9 cellular contexts compared by ENCODE assay signal in genomic region chr2:230814616-230815015, GRCh38. TPM values are rescaled to one million over a fixed set of nuclear protein-coding genes. Genes with fewer than 3 reads are reported as not detected.
DNase-seq lines count a peak whose midpoint lies in the region; ATAC-seq and TF ChIP-seq lines count a peak whose summit lies in the region.
"Had no signal": no experiment of that assay in that cellular context is flagged by ENCODE, and none has a peak within 500 bp of the region (broad histone marks: within the 10 kb centered on the region; RNA-seq: fewer than 3 reads in every experiment).

No MANE protein-coding gene starts in this region.

- H3K9ac ChIP-seq in OCI-LY3 (ENCODE audit: low read length), result no peak overlapping the region

- no peaks in the 10 kb centered on the region for H3K4me1 ChIP-seq in heart right ventricle
- no peaks in the 10 kb centered on the region for H3K4me1 ChIP-seq in right cardiac atrium (ENCODE audit: control insufficient read depth, insufficient read depth, low read length)
- no peaks in the 10 kb centered on the region for H3K4me1 ChIP-seq in OCI-LY3 (ENCODE audit: low read length)
- H3K4me1 ChIP-seq in CD4-positive, alpha-beta memory T cell (ENCODE audit: insufficient read depth, low read length), result no peaks in the 10 kb centered on the region

- H3K79me2 ChIP-seq in OCI-LY3 (ENCODE audit: low read length), result no peaks in the 10 kb centered on the region

- no peak overlapping the region for H3K27ac Mint-ChIP-seq in type B pancreatic cell
- peak overlapping the region in 3 of 7 donors; percentile 25 to 64 (median 51) for H3K27ac Mint-ChIP-seq in CD4-positive, alpha-beta memory T cell

- H4K20me1 ChIP-seq in OCI-LY3 (ENCODE audit: insufficient read depth, low read length), result no peaks in the 10 kb centered on the region; the same call in 1 of the 2 replicates

- TF ChIP-seq CTCF in heart right ventricle (IDR thresholded peaks at IDR 0.05) (peak in 6 of 9 donors; percentile 20 to 47 (median 39)), OCI-LY3 (IDR thresholded peaks at IDR 0.05; ENCODE audit: low read depth, low read length) (peak; percentile 41), type B pancreatic cell (conservative IDR thresholded peaks at IDR 0.05) (peak; percentile 59)

- H3K27me3 Mint-ChIP-seq in type B pancreatic cell, result no peaks in the 10 kb centered on the region
- H3K27me3 Mint-ChIP-seq in CD4-positive, alpha-beta memory T cell, result no peaks in the 10 kb centered on the region

- POLR2A ChIA-PET in CD4-positive, alpha-beta memory T cell (lab: Charles Lee; ENCODE audit: partially characterized antibody), result interaction anchor here (0.9 kb wide), 1 partner anchor 21 kb away, joined by 3 read pairs; no protein-coding TSS in a partner anchor

- no peak for ATAC-seq in heart right ventricle
- no peak for ATAC-seq in right cardiac atrium
- ATAC-seq in GM18873 (IDR thresholded peaks at IDR 0.05; ENCODE audit: low FRiP score, unreplicated experiment), result no peak

- H3K36me3 ChIP-seq in heart right ventricle, result peaks cover 0 to 99% (median 40%) of the 10 kb centered on the region in 9 donors
- peaks cover 49% of the 10 kb centered on the region for H3K36me3 ChIP-seq in OCI-LY3 (replicated peaks; ENCODE audit: low read depth, low read length)
- H3K36me3 ChIP-seq in CD4-positive, alpha-beta memory T cell (ENCODE audit: insufficient read depth, low read length), result peaks cover 61% of the 10 kb centered on the region

- no peaks in the 10 kb centered on the region for H3K4me1 Mint-ChIP-seq in type B pancreatic cell (ENCODE audit: unreplicated experiment)
- H3K4me1 Mint-ChIP-seq in CD4-positive, alpha-beta memory T cell, result peaks cover 5 to 20% (median 13%) of the 10 kb centered on the region in 4 donors

- H3K27me3 ChIP-seq in heart right ventricle (no peaks in the 10 kb centered on the region), right cardiac atrium (ENCODE audit: control insufficient read depth, insufficient read depth) (no peaks in the 10 kb centered on the region), OCI-LY3 (ENCODE audit: low read depth, low read length) (no peaks in the 10 kb centered on the region)
- no peaks in the 10 kb centered on the region for H3K27me3 ChIP-seq in CD4-positive, alpha-beta memory T cell (ENCODE audit: insufficient read depth, low read length)

- TF ChIP-seq POLR2A in erythroblast (IDR thresholded peaks at IDR 0.05; ENCODE audit: low read length), result no peak

- no peaks in the 10 kb centered on the region for H3K9me3 ChIP-seq in heart right ventricle
- H3K9me3 ChIP-seq in right cardiac atrium (ENCODE audit: control insufficient read depth, low read length), result no peaks in the 10 kb centered on the region
- no peaks in the 10 kb centered on the region for H3K9me3 ChIP-seq in OCI-LY3 (ENCODE audit: insufficient read depth, low read length)
- H3K9me3 ChIP-seq in CD4-positive, alpha-beta memory T cell (ENCODE audit: control insufficient read depth in 1 of 2, low read length in 2 of 2), result no peaks in the 10 kb centered on the region

- H2AFZ ChIP-seq in OCI-LY3 (ENCODE audit: low read depth, low read length), result no peak overlapping the region

- H3K4me3 Mint-ChIP-seq in type B pancreatic cell, result no peak overlapping the region
- no peak overlapping the region for H3K4me3 Mint-ChIP-seq in CD4-positive, alpha-beta memory T cell

- CTCF ChIA-PET in CD4-positive, alpha-beta memory T cell (lab: Charles Lee; ENCODE audit: partially characterized antibody), result interaction anchor here (1.4 to 2.8 kb wide), 3 partner anchors 9 to 17 kb away, joined by 4 to 18 read pairs (median 5); no protein-coding TSS in a partner anchor

- WGBS in heart right ventricle, 2 donors, result 79 to 80% methylated on average over 2 of the region's 2 CpGs
- 75% methylated on average over 2 of the region's 2 CpGs for WGBS in right cardiac atrium

- H3K4me3 ChIP-seq in heart right ventricle (no peak overlapping the region), right cardiac atrium (ENCODE audit: low read length) (no peak overlapping the region), OCI-LY3 (ENCODE audit: low read length) (no peak overlapping the region)
- H3K4me3 ChIP-seq in CD4-positive, alpha-beta memory T cell (ENCODE audit: low read length in 2 of 2), result no peak overlapping the region

- no peak overlapping the region for H3K27ac ChIP-seq in heart right ventricle
- no peak overlapping the region for H3K27ac ChIP-seq in right cardiac atrium (ENCODE audit: low read length)
- H3K27ac ChIP-seq in OCI-LY3 (ENCODE audit: low read length), result no peak overlapping the region
- H3K27ac ChIP-seq in CD4-positive, alpha-beta memory T cell (ENCODE audit: low read depth, low read length), result no peak overlapping the region

- H3K36me3 Mint-ChIP-seq in type B pancreatic cell, result peaks cover 14% of the 10 kb centered on the region
- H3K36me3 Mint-ChIP-seq in CD4-positive, alpha-beta memory T cell, result peaks cover 48 to 87% of the 10 kb centered on the region in 2 donors

- H3K9me3 Mint-ChIP-seq in type B pancreatic cell, result no peaks in the 10 kb centered on the region
- peaks cover 0 to 1% (median 0%) of the 10 kb centered on the region in 8 donors for H3K9me3 Mint-ChIP-seq in CD4-positive, alpha-beta memory T cell

- H3K4me2 ChIP-seq in OCI-LY3 (ENCODE audit: low read length), result no peak overlapping the region

- DNase-seq in heart right ventricle, result no peak
- DNase-seq in right cardiac atrium, result no peak
- peak; percentile 14 to 34 for DNase-seq in erythroblast (lab: John Stamatoyannopoulos, UW)
- DNase-seq in type B pancreatic cell (ENCODE audit: extremely low spot score, unreplicated experiment), result no peak
- DNase-seq in CD4-positive, alpha-beta memory T cell, result no peak
- no peak for DNase-seq in posterior cingulate gyrus
- DNase-seq: GF-D8 had no signal

- intact Hi-C loops in heart right ventricle (cut with DNase I) (no loop called here), right cardiac atrium (cut with DNase I) (no loop called here), posterior cingulate gyrus (cut with DNase I) (no loop called here)
- intact Hi-C loops in CD4-positive, alpha-beta memory T cell (cut with micrococcal nuclease), result no loop called here

RNA-seq across cellular contexts. Expression of gene ITM2C, which starts 50.1 kb away (rescaled TPM):
- 10 to 100 TPM; 14.3 to 32.7 (median 23.8) TPM for total RNA-seq in heart right ventricle
- 10 to 100 TPM; 12.1 to 20.4 TPM for polyA plus RNA-seq in heart right ventricle
- 10 to 100 TPM; 40.5 to 67.0 (median 57.7) TPM for total RNA-seq in right cardiac atrium
- polyA plus RNA-seq in right cardiac atrium, result 73.1 TPM
- total RNA-seq in type B pancreatic cell (ENCODE audit: low replicate concordance), result 211 and 285 TPM in 2 replicates
- 10 to 100 TPM; 24.1 to 24.3 TPM for total RNA-seq in CD4-positive, alpha-beta memory T cell
- 10 to 100 TPM; 32.5 to 40.8 TPM for polyA plus RNA-seq in CD4-positive, alpha-beta memory T cell

Comparison
In these comparisons a context has a peak if more than half of its experiments do, and no peak if none do; other contexts are left out.
1. DNase-seq: peak in erythroblast (2 of 2); none in heart right ventricle (0 of 2), right cardiac atrium (0 of 3), type B pancreatic cell (single experiment), CD4-positive, alpha-beta memory T cell (0 of 5) and posterior cingulate gyrus (0 of 10).
2. Peak in every context shown above with its lines, with median percentiles within 50 percentile points of each other: CTCF ChIP-seq.